Comparison of ENCODE assay signal across 9 cellular contexts in the genomic region with DNA sequence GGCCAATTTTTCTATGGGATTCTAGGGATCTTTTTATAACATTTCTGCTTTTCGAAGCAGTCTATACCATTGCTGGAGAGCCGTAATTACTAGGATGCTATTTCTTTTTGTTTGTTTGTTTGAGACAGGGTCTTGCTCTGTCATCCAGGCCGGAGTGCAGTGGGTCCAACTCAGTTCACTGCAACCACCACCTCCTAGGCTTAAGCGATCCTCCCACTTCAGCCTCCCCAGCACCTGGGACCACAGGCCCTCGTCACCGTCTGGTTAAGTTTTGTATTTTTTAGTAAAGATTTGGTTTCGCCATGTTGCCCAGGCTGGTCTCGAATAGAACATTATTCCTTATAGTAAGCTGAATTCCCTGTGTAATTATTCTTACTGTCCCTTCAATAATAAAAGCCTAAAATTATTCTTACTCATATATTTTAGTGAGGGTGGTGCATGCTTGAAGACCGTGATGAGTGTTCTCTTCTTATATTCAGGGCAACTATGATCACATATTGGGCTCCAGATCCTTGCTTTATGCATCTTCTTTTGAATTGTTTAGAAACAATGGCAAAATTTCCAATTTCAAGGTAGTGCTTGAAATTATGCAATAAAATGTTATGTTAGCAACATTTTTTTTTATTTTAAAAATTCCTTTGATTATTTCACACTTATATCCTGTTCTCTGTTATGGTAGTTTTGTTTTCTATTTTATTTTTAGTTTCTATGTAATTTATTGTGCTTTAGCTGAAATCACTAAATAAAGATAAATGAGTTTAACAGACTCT.
A peak's percentile ranks its signal among the peaks of the same experiment; 100 is the strongest.
DNase-seq lines count a peak whose midpoint lies in the region; ATAC-seq, FAIRE-seq and TF ChIP-seq lines count a peak whose summit lies in the region.
"Had no signal": no experiment of that assay in that cellular context is flagged by ENCODE, and none has a peak within 500 bp of the region (broad histone marks: within the 10 kb centered on the region; RNA-seq: fewer than 3 reads in every experiment).

No MANE protein-coding gene starts in this region.

- H3K27me3 Mint-ChIP-seq in activated T-cell treated with anti-CD3 and anti-CD28 coated beads, Interleukin-2, amount 50 U/mL, for 72 hours (ENCODE audit: low read depth) = no peaks in the 10 kb centered on the region
- no peaks in the 10 kb centered on the region for H3K27me3 Mint-ChIP-seq in memory B cell

- WGBS in adrenal gland, 4 donors = 87 to 90% (median 88%) methylated on average over 9 of the region's 9 CpGs

- no peak for TF ChIP-seq CTCF in adrenal gland (IDR thresholded peaks at IDR 0.05)
- TF ChIP-seq CTCF in tibial artery (IDR thresholded peaks at IDR 0.05) = no peak

- peak overlapping the region; percentile 81 to 99 for H3K4me3 Mint-ChIP-seq in activated T-cell treated with anti-CD3 and anti-CD28 coated beads, Interleukin-2, amount 50 U/mL, for 72 hours
- H3K4me3 Mint-ChIP-seq in memory B cell = peak overlapping the region; percentile 55

- peaks cover 41% of the 10 kb centered on the region for H3K4me1 Mint-ChIP-seq in activated T-cell treated with anti-CD3 and anti-CD28 coated beads, Interleukin-2, amount 50 U/mL, for 72 hours (ENCODE audit: low read depth)
- H3K4me1 Mint-ChIP-seq in memory B cell = peaks cover 13% of the 10 kb centered on the region

- no peaks in the 10 kb centered on the region for H3K9me3 ChIP-seq in adrenal gland (replicated peaks in 1 of 3)
- H3K9me3 ChIP-seq in tibial artery = no peaks in the 10 kb centered on the region
- H3K9me3 ChIP-seq: BLaER1 had no signal

- H3K4me1 ChIP-seq in adrenal gland (replicated peaks in 1 of 2) (peaks cover 7 to 27% of the 10 kb centered on the region in 2 donors), tibial artery (peaks cover 0 to 39% (median 10%) of the 10 kb centered on the region in 4 donors)

- H3K9me3 Mint-ChIP-seq in activated T-cell treated with anti-CD3 and anti-CD28 coated beads, Interleukin-2, amount 50 U/mL, for 72 hours = no peaks in the 10 kb centered on the region
- H3K9me3 Mint-ChIP-seq in memory B cell = no peaks in the 10 kb centered on the region

- FAIRE-seq in urothelium cell line (lab: Jason Lieb, UNC) = no peak

- H3K36me3 ChIP-seq in adrenal gland (replicated peaks in 1 of 2) (no peaks in the 10 kb centered on the region), tibial artery (no peaks in the 10 kb centered on the region)
- H3K36me3 ChIP-seq: BLaER1 had no signal

- H3K27ac ChIP-seq in adrenal gland (peak overlapping the region; percentile 22 to 95 (median 89)), tibial artery (peak overlapping the region; percentile 80 to 85)
- H3K27ac ChIP-seq: BLaER1 had no signal

- ATAC-seq in activated T-cell treated with anti-CD3 and anti-CD28 coated beads, Interleukin-2, amount 50 U/mL, for 72 hours (replicated peaks in 1 of 2) = no peak
- ATAC-seq in memory B cell (ENCODE audit: low read depth) = no peak

- DNase-seq in activated T-cell treated with anti-CD3 and anti-CD28 coated beads, Interleukin-2, amount 50 U/mL, for 72 hours = no peak
- no peak for DNase-seq in activated T-cell treated with anti-CD3 and anti-CD28 coated beads, Interleukin-2, amount 50 U/mL, for 1 hour
- no peak for DNase-seq in adrenal gland
- DNase-seq in memory B cell (ENCODE audit: low spot score in 2 of 2) = no peak
- DNase-seq in tibial artery = no peak
- no peak for DNase-seq in urothelium cell line (ENCODE audit: low spot score)
- DNase-seq in NCI-H446 treated with DMSO at 0.1 percent for 48 hours (lab: John Stamatoyannopoulos, UW) = no peak
- no peak for DNase-seq in foreskin melanocyte

- no peaks in the 10 kb centered on the region for H3K36me3 Mint-ChIP-seq in activated T-cell treated with anti-CD3 and anti-CD28 coated beads, Interleukin-2, amount 50 U/mL, for 72 hours (ENCODE audit: insufficient read depth in 2 of 2)
- peaks cover 1% of the 10 kb centered on the region for H3K36me3 Mint-ChIP-seq in memory B cell

- peak overlapping the region; percentile 61 for H3K27ac Mint-ChIP-seq in activated T-cell treated with anti-CD3 and anti-CD28 coated beads, Interleukin-2, amount 50 U/mL, for 72 hours
- H3K27ac Mint-ChIP-seq in memory B cell = no peak overlapping the region

- no peak for TF ChIP-seq POLR2A in adrenal gland (IDR thresholded peaks at IDR 0.05)

- H3K4me3 ChIP-seq in adrenal gland = peak overlapping the region in 1 of 4 donors; percentile 87
- H3K4me3 ChIP-seq in tibial artery = peak overlapping the region; percentile 63 to 70

- no peaks in the 10 kb centered on the region for H3K27me3 ChIP-seq in adrenal gland
- H3K27me3 ChIP-seq in tibial artery = no peaks in the 10 kb centered on the region

- intact Hi-C loops in adrenal gland (cut with DNase I) = loop anchor here (5.0 to 10.0 kb wide), 3 partner anchors 151 to 171 kb away; partner anchors contain the start of gene SOCS2 (in 2 of the 2)
- intact Hi-C loops in tibial artery (cut with DNase I; ENCODE audit: low total_unique reads) = loop anchor here (5.0 kb wide), 2 partner anchors 34 to 171 kb away; partner anchors contain the start of gene SOCS2
